In the genomic region with DNA sequence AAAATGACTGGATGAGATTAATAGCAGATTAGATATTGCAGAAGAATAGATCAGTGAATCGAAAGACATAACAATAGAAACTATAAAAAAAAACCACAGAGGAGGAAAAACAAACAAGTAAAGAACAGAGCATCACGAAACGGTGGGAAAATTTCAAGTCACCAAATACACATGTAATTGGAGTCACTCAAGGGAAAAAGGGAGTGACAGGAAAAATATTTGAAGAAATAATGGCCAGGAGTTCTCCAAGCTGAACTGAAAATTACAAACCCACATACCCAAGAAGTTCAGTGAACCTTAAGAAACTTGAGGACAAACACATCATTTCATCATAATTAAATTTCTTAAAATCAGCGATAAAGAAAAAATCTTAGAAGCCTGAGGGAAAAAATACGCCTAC, we compare ENCODE assay signal across 26 cellular contexts. TPM values are rescaled to one million over a fixed set of nuclear protein-coding genes. Genes with fewer than 3 reads are reported as not detected.
"Had no signal": no experiment of that assay in that cellular context is flagged by ENCODE, and none has a peak within 500 bp of the region (broad histone marks: within the 10 kb centered on the region; RNA-seq: fewer than 3 reads in every experiment).

No MANE protein-coding gene starts in this region.

- FAIRE-seq: keratinocyte, pancreas had no signal

- DNase-seq: hippocampal formation; left colon; left ventricle myocardium inferior; mesendoderm; naive thymus-derived CD4-positive, alpha-beta T cell; nucleus accumbens; pancreas; posterior cingulate gyrus; psoas muscle; right lobe of liver; stimulated activated CD4-positive, alpha-beta T cell treated with anti-CD3 and anti-CD28 coated beads, Interleukin-1b, Interleukin-23, amount 100 ng/mL, for 48 hours; stimulated activated CD4-positive, alpha-beta T cell treated with anti-CD3 and anti-CD28 coated beads, Interleukin-2, amount 100 ng/mL, for 48 hours; stimulated activated CD4-positive, alpha-beta T cell treated with anti-CD3 and anti-CD28 coated beads, Interleukin-4, amount 100 ng/mL, for 4 hours; stimulated activated CD8-positive, alpha-beta memory T cell treated with anti-CD3 and anti-CD28 coated beads, Interleukin-4, amount 100 ng/mL, for 48 hours; stimulated activated naive CD4-positive, alpha-beta T cell treated with Interleukin-2 at 50 U/mL for 16 hours; stimulated activated naive CD8-positive, alpha-beta T cell treated with anti-CD3 and anti-CD28 coated beads, Interleukin-15, amount 100 ng/mL, for 72 hours; testis; thyroid gland; transverse colon; upper lobe of left lung had no signal

- H3K4me3 Mint-ChIP-seq: mesothelial cell of epicardium; naive thymus-derived CD4-positive, alpha-beta T cell; nephron; neural crest cell; stimulated activated memory B cell treated with anti-CD40 and anti-IgM and Interleukin-4, amounts not matched to agents 10 μg/mL and 1 μg/mL and 100 μg/mL, for 72 hours; stimulated activated naive CD8-positive, alpha-beta T cell treated with anti-CD3 and anti-CD28 coated beads, Interleukin-15, amount 100 ng/mL, for 72 hours had no signal

- H3K27ac Mint-ChIP-seq: mesothelial cell of epicardium; naive thymus-derived CD4-positive, alpha-beta T cell; stimulated activated memory B cell treated with anti-CD40 and anti-IgM and Interleukin-4, amounts not matched to agents 10 μg/mL and 1 μg/mL and 100 μg/mL, for 72 hours; stimulated activated naive CD8-positive, alpha-beta T cell treated with anti-CD3 and anti-CD28 coated beads, Interleukin-15, amount 100 ng/mL, for 72 hours had no signal

- H3K4me1 Mint-ChIP-seq: stimulated activated memory B cell treated with anti-CD40 and anti-IgM and Interleukin-4, amounts not matched to agents 10 μg/mL and 1 μg/mL and 100 μg/mL, for 72 hours had no signal

- ATAC-seq: left colon; naive thymus-derived CD4-positive, alpha-beta T cell; pancreas; psoas muscle; right lobe of liver; stimulated activated memory B cell treated with anti-CD40 and anti-IgM and Interleukin-4, amounts not matched to agents 10 μg/mL and 1 μg/mL and 100 μg/mL, for 72 hours; stimulated activated naive CD8-positive, alpha-beta T cell treated with anti-CD3 and anti-CD28 coated beads, Interleukin-15, amount 100 ng/mL, for 72 hours had no signal

RNA-seq across cellular contexts. Expression of gene IL1RL2, which starts 55.3 kb away (rescaled TPM):
- total RNA-seq: mesothelial cell of epicardium, neural crest cell, skeletal muscle tissue had no signal
